Comparison of ENCODE assay signal across 31 cellular contexts in the genomic region with DNA sequence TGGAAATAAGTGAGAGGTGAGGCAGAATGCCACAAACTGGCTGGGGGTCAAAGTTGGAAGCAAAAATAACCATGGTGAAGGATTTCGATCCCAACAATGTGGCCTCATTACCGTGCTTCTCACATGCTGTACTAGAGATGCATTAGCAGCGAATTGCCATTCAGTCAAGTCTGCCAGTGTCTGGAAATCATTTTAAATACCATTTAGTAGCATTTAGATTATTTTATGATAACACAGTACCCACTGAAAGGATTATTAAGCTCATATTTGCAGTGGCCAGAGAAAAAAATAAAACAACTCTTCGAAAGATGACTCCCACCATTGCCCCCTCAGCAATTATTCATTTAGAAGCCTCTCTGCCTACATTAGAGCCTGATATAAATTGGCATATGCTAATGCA.
"Had no signal": no experiment of that assay in that cellular context is flagged by ENCODE, and none has a peak within 500 bp of the region (broad histone marks: within the 10 kb centered on the region; RNA-seq: fewer than 3 reads in every experiment).

No MANE protein-coding gene starts in this region.

- DNase-seq: naive thymus-derived CD8-positive, alpha-beta T cell; occipital lobe; ovary; posterior cingulate gyrus; psoas muscle; right cardiac atrium; spleen; stimulated activated CD4-positive, alpha-beta T cell treated with anti-CD3 and anti-CD28 coated beads, Interleukin-12 subunit alpha, Interleukin-12 subunit beta, amount 100 ng/mL, for 4 hours; stimulated activated CD4-positive, alpha-beta T cell treated with anti-CD3 and anti-CD28 coated beads, Interleukin-1b, Interleukin-23, amount 100 ng/mL, for 48 hours; stimulated activated CD4-positive, alpha-beta T cell treated with anti-CD3 and anti-CD28 coated beads, Interleukin-4, amount 100 ng/mL, for 1 hour; stimulated activated CD4-positive, alpha-beta T cell treated with anti-CD3 and anti-CD28 coated beads, Interleukin-4, amount 100 ng/mL, for 4 hours; stimulated activated CD8-positive, alpha-beta memory T cell treated with anti-CD3 and anti-CD28 coated beads, Interleukin-4, amount 100 ng/mL, for 48 hours; stimulated activated naive CD4-positive, alpha-beta T cell; stimulated activated naive CD8-positive, alpha-beta T cell treated with anti-CD3 and anti-CD28 coated beads, Interleukin-15, amount 100 ng/mL, for 72 hours; stimulated activated naive CD8-positive, alpha-beta T cell treated with anti-CD3 and anti-CD28 coated beads, Interleukin-15, Interleukin-2, amounts not matched to agents 100 U/mL and 50 U/mL, for 24 hours; substantia nigra; testis; tibial artery; transverse colon; upper lobe of right lung; uterus had no signal

- H3K27ac ChIP-seq: neural progenitor cell, ovary, parathyroid adenoma, psoas muscle, skin epidermis, spleen, suprapubic skin, testis, tibial artery, transverse colon, upper lobe of right lung, uterus had no signal

- H3K36me3 Mint-ChIP-seq: natural killer cell treated with Interleukin-12 subunit alpha and Interleukin-12 subunit beta and Interleukin-15 and Interleukin-18, amount 100 ng/mL, for 72 hours; neural progenitor cell; stimulated activated memory B cell treated with anti-CD40 and anti-IgM and Interleukin-4, amounts not matched to agents 10 μg/mL and 1 μg/mL and 100 μg/mL, for 72 hours; type B pancreatic cell had no signal

- H3K4me1 ChIP-seq: neural progenitor cell, parathyroid adenoma, psoas muscle, spleen, suprapubic skin, testis, tibial artery, transverse colon, upper lobe of right lung, uterus had no signal

- H3K36me3 ChIP-seq: neural progenitor cell, ovary, spleen, suprapubic skin, tibial artery, transverse colon, upper lobe of right lung, uterus had no signal

- H3K9me3 Mint-ChIP-seq: natural killer cell treated with Interleukin-12 subunit alpha and Interleukin-12 subunit beta and Interleukin-15 and Interleukin-18, amount 100 ng/mL, for 72 hours; stimulated activated memory B cell treated with anti-CD40 and anti-IgM and Interleukin-4, amounts not matched to agents 10 μg/mL and 1 μg/mL and 100 μg/mL, for 72 hours; type B pancreatic cell had no signal

- H3K9ac ChIP-seq: neural progenitor cell, parathyroid adenoma had no signal

- H3K9me3 ChIP-seq: ovary, psoas muscle, spleen, suprapubic skin, testis, tibial artery, transverse colon, upper lobe of right lung, uterus had no signal

- H3K4me2 ChIP-seq: neural progenitor cell, smooth muscle cell had no signal

- H3K27me3 Mint-ChIP-seq: progenitor cell of endocrine pancreas had no signal

- H3K79me2 ChIP-seq: parathyroid adenoma had no signal

- H3K27me3 ChIP-seq: neural progenitor cell, ovary, suprapubic skin, testis, tibial artery, transverse colon, uterus had no signal

- H2AFZ ChIP-seq: neural progenitor cell, parathyroid adenoma had no signal

- ATAC-seq: naive thymus-derived CD8-positive, alpha-beta T cell; natural killer cell treated with Interleukin-12 subunit alpha and Interleukin-12 subunit beta and Interleukin-15 and Interleukin-18, amount 100 ng/mL, for 72 hours; psoas muscle; right cardiac atrium; sciatic nerve; stimulated activated memory B cell treated with anti-CD40 and anti-IgM and Interleukin-4, amounts not matched to agents 10 μg/mL and 1 μg/mL and 100 μg/mL, for 72 hours; stimulated activated naive CD8-positive, alpha-beta T cell treated with anti-CD3 and anti-CD28 coated beads, Interleukin-15, amount 100 ng/mL, for 72 hours; stimulated activated naive CD8-positive, alpha-beta T cell treated with anti-CD3 and anti-CD28 coated beads, Interleukin-15, Interleukin-2, amounts not matched to agents 100 U/mL and 50 U/mL, for 24 hours had no signal

- H3K4me3 Mint-ChIP-seq: naive thymus-derived CD8-positive, alpha-beta T cell; natural killer cell treated with Interleukin-12 subunit alpha and Interleukin-12 subunit beta and Interleukin-15 and Interleukin-18, amount 100 ng/mL, for 72 hours; neural progenitor cell; stimulated activated memory B cell treated with anti-CD40 and anti-IgM and Interleukin-4, amounts not matched to agents 10 μg/mL and 1 μg/mL and 100 μg/mL, for 72 hours; stimulated activated naive CD8-positive, alpha-beta T cell treated with anti-CD3 and anti-CD28 coated beads, Interleukin-15, amount 100 ng/mL, for 72 hours; type B pancreatic cell had no signal

- H3K4me3 ChIP-seq: neural progenitor cell, ovary, psoas muscle, skin epidermis, smooth muscle cell, spleen, suprapubic skin, testis, tibial artery, transverse colon, upper lobe of right lung, uterus had no signal

- H3K4me1 Mint-ChIP-seq: stimulated activated memory B cell treated with anti-CD40 and anti-IgM and Interleukin-4, amounts not matched to agents 10 μg/mL and 1 μg/mL and 100 μg/mL, for 72 hours; stimulated activated naive CD8-positive, alpha-beta T cell treated with anti-CD3 and anti-CD28 coated beads, Interleukin-15, amount 100 ng/mL, for 72 hours had no signal

- H3K27ac Mint-ChIP-seq: natural killer cell treated with Interleukin-12 subunit alpha and Interleukin-12 subunit beta and Interleukin-15 and Interleukin-18, amount 100 ng/mL, for 72 hours; neural progenitor cell; progenitor cell of endocrine pancreas; stimulated activated memory B cell treated with anti-CD40 and anti-IgM and Interleukin-4, amounts not matched to agents 10 μg/mL and 1 μg/mL and 100 μg/mL, for 72 hours; stimulated activated naive CD8-positive, alpha-beta T cell treated with anti-CD3 and anti-CD28 coated beads, Interleukin-15, amount 100 ng/mL, for 72 hours; type B pancreatic cell had no signal
